Comparison of ENCODE assay signal across 25 cellular contexts in genomic region chr12:70891059-70891632, GRCh38. TPM values are rescaled to one million over a fixed set of nuclear protein-coding genes. Genes with fewer than 3 reads are reported as not detected.
"Had no signal": no experiment of that assay in that cellular context is flagged by ENCODE, and none has a peak within 500 bp of the region (broad histone marks: within the 10 kb centered on the region; RNA-seq: fewer than 3 reads in every experiment).

No MANE protein-coding gene starts in this region.

- H3K4me3 ChIP-seq: neural progenitor cell, ovary, prostate gland, right lobe of liver, sigmoid colon, suprapubic skin, testis, tibial artery, transverse colon, upper lobe of right lung, uterus had no signal

- H3K9me3 ChIP-seq: ovary, prostate gland, right lobe of liver, sigmoid colon, suprapubic skin, testis, tibial artery, transverse colon, upper lobe of right lung, uterus had no signal

- H3K4me1 ChIP-seq: neural progenitor cell, parathyroid adenoma, prostate gland, right lobe of liver, sigmoid colon, suprapubic skin, testis, transverse colon, upper lobe of right lung, uterus had no signal

- DNase-seq: naive thymus-derived CD4-positive, alpha-beta T cell; natural killer cell; occipital lobe; ovary; right cardiac atrium; right lobe of liver; sigmoid colon; small intestine; stimulated activated CD4-positive, alpha-beta T cell treated with anti-CD3 and anti-CD28 coated beads, Interleukin-15, amount 100 ng/mL, for 24 hours; stimulated activated CD4-positive, alpha-beta T cell treated with anti-CD3 and anti-CD28 coated beads, Interleukin-2, amount 100 ng/mL, for 24 hours; stimulated activated CD4-positive, alpha-beta T cell treated with anti-CD3 and anti-CD28 coated beads, Interleukin-2, amount 100 ng/mL, for 48 hours; stimulated activated CD4-positive, alpha-beta T cell treated with anti-CD3 and anti-CD28 coated beads, Interleukin-4, amount 100 ng/mL, for 24 hours; stimulated activated naive B cell treated with anti-CD40 and anti-IgM and Interleukin-4, amounts not matched to agents 10 μg/mL and 1 μg/mL and 100 μg/mL, for 72 hours; stimulated activated naive CD8-positive, alpha-beta T cell treated with anti-CD3 and anti-CD28 coated beads, Interleukin-15, amount 100 ng/mL, for 72 hours; stimulated activated naive CD8-positive, alpha-beta T cell treated with anti-CD3 and anti-CD28 coated beads, Interleukin-15, Interleukin-2, amounts not matched to agents 100 U/mL and 50 U/mL, for 24 hours; substantia nigra; testis; tibial artery; transverse colon; upper lobe of right lung; uterus had no signal

- H3K27me3 ChIP-seq: neural progenitor cell, ovary, right lobe of liver, sigmoid colon, suprapubic skin, testis, tibial artery, transverse colon, upper lobe of right lung, uterus had no signal

- H3K36me3 ChIP-seq: neural progenitor cell, ovary, prostate gland, right lobe of liver, sigmoid colon, suprapubic skin, tibial artery, transverse colon, upper lobe of right lung, uterus had no signal

RNA-seq across cellular contexts. Expression of gene PTPRR, which starts 29.4 kb away (rescaled TPM):
- polyA plus RNA-seq: naive thymus-derived CD4-positive, alpha-beta T cell had no signal
